In the genomic region with DNA sequence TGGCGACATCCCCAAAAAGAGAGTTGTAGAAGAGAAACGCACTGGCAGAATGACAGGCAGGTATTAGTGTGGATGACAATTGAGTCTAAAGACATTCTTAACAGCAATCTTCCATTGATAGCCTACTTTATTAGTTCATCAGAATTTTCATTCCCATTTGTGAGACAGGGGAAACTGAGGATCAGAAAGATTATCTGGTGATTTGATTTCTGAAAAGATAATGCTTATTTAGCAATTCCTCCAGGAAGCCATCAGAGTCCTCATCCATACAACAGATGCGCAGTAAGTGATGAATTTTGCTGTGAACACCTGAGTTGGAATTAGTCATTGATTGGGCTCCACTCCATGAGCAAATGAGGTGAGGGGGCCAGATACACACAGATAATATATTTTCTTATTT, we compare ENCODE assay signal across 8 cellular contexts. TPM values are rescaled to one million over a fixed set of nuclear protein-coding genes. Genes with fewer than 3 reads are reported as not detected.
"Had no signal": no experiment of that assay in that cellular context is flagged by ENCODE, and none has a peak within 500 bp of the region (broad histone marks: within the 10 kb centered on the region; RNA-seq: fewer than 3 reads in every experiment).

No MANE protein-coding gene starts in this region.

- DNase-seq: GOT3, H7, KBM-7 had no signal

- FAIRE-seq: HTR-8/SVneo had no signal

- H3K4me1 ChIP-seq: HAP-1 had no signal

- ATAC-seq: HCT116 had no signal

- H3K36me3 ChIP-seq: HAP-1 had no signal

- H3K4me2 ChIP-seq: KMS-11 had no signal

- H3K4me3 ChIP-seq: HAP-1 had no signal

- H3K9me3 ChIP-seq: HAP-1 had no signal

- H3K27ac ChIP-seq: KMS-11 had no signal

RNA-seq across cellular contexts. Expression of gene ANKRD33B, which starts 57.3 kb away (rescaled TPM):
- total RNA-seq: HT-29 had no signal
